8 cellular contexts compared by ENCODE assay signal in the genomic region with DNA sequence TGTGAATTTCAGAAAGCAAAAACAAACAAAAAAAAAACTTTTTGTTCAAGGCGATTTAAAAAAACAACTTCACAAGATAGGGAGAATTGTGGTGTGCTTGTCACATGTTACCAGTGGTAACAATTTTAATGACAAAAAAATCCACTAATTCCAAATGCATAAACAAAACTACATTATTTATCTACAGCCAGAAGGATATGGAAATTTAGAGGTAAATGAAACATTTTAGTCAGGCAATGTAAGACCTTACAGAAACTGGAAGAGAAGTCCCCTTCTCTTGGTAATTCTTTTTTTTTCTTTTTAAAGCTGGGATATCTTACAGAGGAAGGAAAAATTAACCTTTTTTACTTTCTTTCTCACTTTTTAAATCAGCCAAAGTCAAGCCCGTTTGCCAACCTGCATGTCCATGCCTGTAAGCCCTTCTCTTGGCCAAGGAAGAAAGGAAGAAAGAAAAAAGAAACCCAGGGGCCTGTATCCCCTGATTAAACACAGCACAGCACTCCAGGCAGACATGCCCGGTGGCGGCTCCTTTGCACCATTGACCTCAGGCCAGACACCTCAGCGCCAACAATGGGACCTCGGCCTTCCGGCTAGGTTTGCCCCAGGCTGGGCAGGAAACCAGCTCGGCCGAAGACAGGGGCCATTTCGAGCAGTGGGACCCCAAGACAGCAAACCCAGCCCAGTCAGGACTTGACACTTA. TPM values are rescaled to one million over a fixed set of nuclear protein-coding genes. Genes with fewer than 3 reads are reported as not detected.
DNase-seq lines count a peak whose midpoint lies in the region; ATAC-seq and TF ChIP-seq lines count a peak whose summit lies in the region.
"Had no signal": no experiment of that assay in that cellular context is flagged by ENCODE, and none has a peak within 500 bp of the region (broad histone marks: within the 10 kb centered on the region; RNA-seq: fewer than 3 reads in every experiment).

No MANE protein-coding gene starts in this region.

- no peak for ATAC-seq in GM19328 (IDR thresholded peaks at IDR 0.05; ENCODE audit: unreplicated experiment)
- ATAC-seq: body of pancreas had no signal

- peak in 1 of 2 experiments; percentile 28 for DNase-seq in Caco-2
- peak; percentile 71 for DNase-seq in HT-29 (ENCODE audit: low spot score)
- peak; percentile 54 for DNase-seq in chondrocyte (ENCODE audit: low spot score)
- DNase-seq in posterior vena cava (ENCODE audit: low spot score): peak; percentile 80
- DNase-seq in NOMO-1 treated with dmso at 0.1 percent for 144 hours (lab: John Stamatoyannopoulos, UW; ENCODE audit: unreplicated experiment): no peak
- no peak for DNase-seq in NCI-H524 (lab: John Stamatoyannopoulos, UW)

- intact Hi-C loops in Caco-2 (cut with micrococcal nuclease; ENCODE audit: unreplicated experiment) (no loop called here), posterior vena cava (cut with DNase I) (no loop called here)

- H3K4me3 ChIP-seq in Caco-2 (ENCODE audit: low read depth, low read length): no peak overlapping the region
- H3K4me3 ChIP-seq: body of pancreas had no signal

- H3K27me3 ChIP-seq in Caco-2 (replicated peaks; ENCODE audit: control insufficient read depth, insufficient read depth, low read length): peaks cover 2% of the 10 kb centered on the region

- CTCF ChIA-PET in Caco-2 (lab: Charles Lee): interaction anchor here (2.8 kb wide), 1 partner anchor 8 kb away, joined by 12 read pairs; no protein-coding TSS in a partner anchor

- H3K9me3 Mint-ChIP-seq in Caco-2 (ENCODE audit: unreplicated experiment) (no peaks in the 10 kb centered on the region), chondrocyte (ENCODE audit: low read depth) (no peaks in the 10 kb centered on the region)

- H3K27ac Mint-ChIP-seq in Caco-2 (ENCODE audit: unreplicated experiment): no peak overlapping the region
- no peak overlapping the region for H3K27ac Mint-ChIP-seq in chondrocyte (ENCODE audit: unreplicated experiment)

- H3K4me1 ChIP-seq in Caco-2: peaks cover 12% of the 10 kb centered on the region

- H3K27me3 Mint-ChIP-seq in Caco-2 (ENCODE audit: insufficient read depth, unreplicated experiment) (no peaks in the 10 kb centered on the region), chondrocyte (ENCODE audit: low read depth) (peaks cover 72% of the 10 kb centered on the region)

- H3K4me1 Mint-ChIP-seq in Caco-2 (ENCODE audit: low read depth, unreplicated experiment): peaks cover 11% of the 10 kb centered on the region
- peaks cover 11% of the 10 kb centered on the region for H3K4me1 Mint-ChIP-seq in chondrocyte (ENCODE audit: low read depth)

- peak overlapping the region; percentile 74 for H3K4me3 Mint-ChIP-seq in Caco-2 (ENCODE audit: unreplicated experiment)
- H3K4me3 Mint-ChIP-seq in chondrocyte (ENCODE audit: unreplicated experiment): no peak overlapping the region

- H3K36me3 Mint-ChIP-seq in Caco-2 (ENCODE audit: insufficient read depth, unreplicated experiment) (peaks cover 16% of the 10 kb centered on the region), chondrocyte (ENCODE audit: low read depth) (peaks cover 7% of the 10 kb centered on the region)

- no peaks in the 10 kb centered on the region for H3K9me3 ChIP-seq in Caco-2
- H3K9me3 ChIP-seq: body of pancreas had no signal

- no peak for TF ChIP-seq CTCF in Caco-2 (IDR thresholded peaks at IDR 0.05; ENCODE audit: insufficient read depth in 1 of 2, low read depth in 1 of 2, low read length in 1 of 2, severe bottlenecking in 1 of 2, unreplicated experiment in 1 of 2)
- TF ChIP-seq CTCF in chondrocyte (IDR thresholded peaks at IDR 0.05): no peak

- POLR2A ChIA-PET in Caco-2 (lab: Charles Lee): no interaction called here

- BruUV-seq in Caco-2 (replicated peaks; lab: Mats Ljungman, UMichigan): no TSS peak

- no peaks in the 10 kb centered on the region for H3K36me3 ChIP-seq in Caco-2 (ENCODE audit: control insufficient read depth, insufficient read depth, low read length)

RNA-seq across cellular contexts. Expression of a gene that starts 3.0 kb away (rescaled TPM):
- total RNA-seq in Caco-2 (2022) (7.8 and 9.5 TPM in 2 replicates), chondrocyte (0.12 to 0.21 TPM in 2 of 3 replicates, not detected in the other), posterior vena cava (1 to 10 TPM; 8.9 to 9.2 TPM)
- total RNA-seq in HT-29 (2014; rRNA removed; shearing (Covaris generic)): 78.9 and 86.4 TPM in 2 replicates

RNA-seq across cellular contexts. Expression of a gene that starts 5.7 kb away (rescaled TPM):
- total RNA-seq in Caco-2 (2022) (14.4 and 16.7 TPM in 2 replicates), chondrocyte (not detected in 3 replicates), posterior vena cava (1 to 10 TPM; 7.4 TPM)
- 96.1 and 99.2 TPM in 2 replicates for total RNA-seq in HT-29 (2014; rRNA removed; shearing (Covaris generic))
- total RNA-seq: body of pancreas had no signal

RNA-seq across cellular contexts. Expression of a gene that starts 13.9 kb away (rescaled TPM):
- total RNA-seq in Caco-2 (2022) (0.53 and 0.73 TPM in 2 replicates), chondrocyte (not detected in 3 replicates), posterior vena cava (1 to 10 TPM in 1 of 2 donors, under 1 TPM in 1; 0.51 to 1.1 TPM)
- 67.7 and 74.3 TPM in 2 replicates for total RNA-seq in HT-29 (2014; rRNA removed; shearing (Covaris generic))
- total RNA-seq: body of pancreas had no signal

RNA-seq across cellular contexts. Expression of a gene that starts 14.6 kb away (rescaled TPM):
- total RNA-seq in Caco-2 (2022) (19.7 and 19.9 TPM in 2 replicates), chondrocyte (not detected in 3 replicates), posterior vena cava (1 to 10 TPM; 6.2 to 6.7 TPM)
- total RNA-seq in HT-29 (2014; rRNA removed; shearing (Covaris generic)): 5.6 and 10.7 TPM in 2 replicates

RNA-seq across cellular contexts. Expression of a gene that starts 18.7 kb away (rescaled TPM):
- total RNA-seq in Caco-2 (2022) (19.9 and 22.6 TPM in 2 replicates), chondrocyte (9.3 to 12.1 TPM in 2 of 3 replicates, not detected in the other), posterior vena cava (1 to 10 TPM; 7.2 to 9.3 TPM)
- 27.8 and 29.0 TPM in 2 replicates for total RNA-seq in HT-29 (2014; rRNA removed; shearing (Covaris generic))

Comparison
In these comparisons a context has a peak if more than half of its experiments do, and no peak if none do; other contexts are left out.
1. DNase-seq: peak in HT-29 (single experiment), chondrocyte (single experiment) and posterior vena cava (single experiment); none in NOMO-1 treated with dmso at 0.1 percent for 144 hours (single experiment) and NCI-H524 (0 of 2).
2. RNA of a gene that starts 13.9 kb away (total RNA-seq): 67.7 to 74.3 TPM in HT-29; 0.51 to 1.1 TPM in posterior vena cava, 0.53 to 0.73 TPM in Caco-2 and not detected in chondrocyte; every median in the first group is over 10 times any median in the second.